Comparison of ENCODE assay signal across 31 cellular contexts in the genomic region with DNA sequence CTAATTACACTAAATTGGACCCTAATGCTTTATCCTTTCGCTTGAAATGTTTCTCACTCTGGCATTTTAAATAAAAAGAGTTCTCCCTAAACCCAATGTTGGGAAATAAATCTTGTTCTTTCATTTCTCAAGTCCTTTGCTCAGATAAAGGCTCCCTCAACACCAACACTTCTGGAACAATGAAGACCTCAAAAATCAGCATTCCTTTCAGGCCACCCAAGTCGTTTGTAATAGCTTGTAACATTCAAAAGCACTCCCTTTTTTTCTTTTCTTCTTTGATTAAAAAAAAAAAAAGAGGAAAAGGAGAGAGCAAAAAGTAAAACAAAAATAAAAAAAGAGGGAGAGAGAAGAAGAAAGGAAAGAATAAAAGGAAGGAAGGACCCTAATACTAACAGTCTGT. TPM values are rescaled to one million over a fixed set of nuclear protein-coding genes. Genes with fewer than 3 reads are reported as not detected.
"Had no signal": no experiment of that assay in that cellular context is flagged by ENCODE, and none has a peak within 500 bp of the region (broad histone marks: within the 10 kb centered on the region; RNA-seq: fewer than 3 reads in every experiment).

No MANE protein-coding gene starts in this region.

- H3K27ac ChIP-seq: ascending aorta, cardiac muscle cell, colonic mucosa, neural progenitor cell, right atrium auricular region, thoracic aorta, upper lobe of left lung had no signal

- H3K4me3 ChIP-seq: ascending aorta, cardiac muscle cell, colonic mucosa, neural progenitor cell, right atrium auricular region, smooth muscle cell, thoracic aorta, upper lobe of left lung had no signal

- H2AFZ ChIP-seq: neural progenitor cell had no signal

- H3K4me1 ChIP-seq: ascending aorta, colonic mucosa, right atrium auricular region, upper lobe of left lung had no signal

- H3K27me3 Mint-ChIP-seq: activated B cell treated with CpG ODN at 0.5 μM for 24 hours; brain; effector memory CD8-positive, alpha-beta T cell; naive thymus-derived CD4-positive, alpha-beta T cell had no signal

- H3K4me3 Mint-ChIP-seq: activated B cell treated with CpG ODN at 0.5 μM for 24 hours; activated T-cell treated with anti-CD3 and anti-CD28 coated beads, Interleukin-2, amount 50 U/mL, for 72 hours; brain; effector memory CD8-positive, alpha-beta T cell; naive thymus-derived CD4-positive, alpha-beta T cell; neural progenitor cell; T-helper 2 cell treated with Interferon-gamma antibody and Interleukin-4, amounts not matched to agents 5 μg/mL and 100 μg/mL, for 36 hours had no signal

- H3K27me3 ChIP-seq: ascending aorta, cardiac muscle cell, colonic mucosa, neural progenitor cell, right atrium auricular region, upper lobe of left lung had no signal

- H3K9ac ChIP-seq: neural progenitor cell had no signal

- H3K36me3 ChIP-seq: ascending aorta, cardiac muscle cell, colonic mucosa, neural progenitor cell, right atrium auricular region, thoracic aorta, upper lobe of left lung had no signal

- H3K9me3 ChIP-seq: ascending aorta, colonic mucosa, right atrium auricular region, thoracic aorta, upper lobe of left lung had no signal

- H3K27ac Mint-ChIP-seq: activated B cell treated with CpG ODN at 0.5 μM for 24 hours; activated naive CD4-positive, alpha-beta T cell treated with anti-CD3 and anti-CD28 coated beads, Interleukin-2, amount 50 U/mL, for 72 hours; activated T-cell treated with anti-CD3 and anti-CD28 coated beads, Interleukin-2, amount 50 U/mL, for 72 hours; neural progenitor cell; T-helper 2 cell treated with Interferon-gamma antibody and Interleukin-4, amounts not matched to agents 5 μg/mL and 100 μg/mL, for 36 hours had no signal

- DNase-seq: activated B cell treated with CpG ODN at 0.5 μM for 24 hours; activated CD4-positive, alpha-beta T cell treated with anti-CD3 and anti-CD28 coated beads, Interleukin-2, amount 50 U/mL, for 4 hours; activated naive CD4-positive, alpha-beta T cell; activated T-cell treated with anti-CD3 and anti-CD28 coated beads for 4 hours; activated T-cell treated with anti-CD3 and anti-CD28 coated beads, Interleukin-2, amount 50 U/mL, for 72 hours; cerebellar nuclear complex; colonic mucosa; effector memory CD8-positive, alpha-beta T cell; foreskin fibroblast; hippocampal formation; left cardiac atrium; left ventricle myocardium superior; naive thymus-derived CD4-positive, alpha-beta T cell; occipital lobe; stimulated activated CD4-positive, alpha-beta T cell treated with anti-CD3 and anti-CD28 coated beads, Interleukin-1b, Interleukin-23, amount 100 ng/mL, for 48 hours; stimulated activated naive CD4-positive, alpha-beta T cell; upper lobe of left lung had no signal

- FAIRE-seq: endothelial cell of umbilical vein, keratinocyte had no signal

- H3K9me3 Mint-ChIP-seq: activated B cell treated with CpG ODN at 0.5 μM for 24 hours; activated naive CD4-positive, alpha-beta T cell treated with anti-CD3 and anti-CD28 coated beads, Interleukin-2, amount 50 U/mL, for 72 hours; activated T-cell treated with anti-CD3 and anti-CD28 coated beads, Interleukin-2, amount 50 U/mL, for 72 hours; brain; effector memory CD8-positive, alpha-beta T cell; naive thymus-derived CD4-positive, alpha-beta T cell; neural progenitor cell; T-helper 2 cell treated with Interferon-gamma antibody and Interleukin-4, amounts not matched to agents 5 μg/mL and 100 μg/mL, for 36 hours had no signal

- ATAC-seq: activated naive CD4-positive, alpha-beta T cell treated with anti-CD3 and anti-CD28 coated beads, Interleukin-2, amount 50 U/mL, for 72 hours; activated T-cell treated with anti-CD3 and anti-CD28 coated beads, Interleukin-2, amount 50 U/mL, for 72 hours; effector memory CD8-positive, alpha-beta T cell; left cardiac atrium; left ventricle myocardium superior; naive thymus-derived CD4-positive, alpha-beta T cell had no signal

- H3K4me1 Mint-ChIP-seq: activated B cell treated with CpG ODN at 0.5 μM for 24 hours, neural progenitor cell had no signal

- H3K4me2 ChIP-seq: neural progenitor cell, smooth muscle cell had no signal

RNA-seq across cellular contexts. Expression of gene FOXJ1, which starts 23.3 kb away (rescaled TPM):
- total RNA-seq: ascending aorta, endothelial cell of umbilical vein, fibroblast of lung, left cardiac atrium, left ventricle myocardium superior, lung microvascular endothelial cell, pulmonary artery endothelial cell, right atrium auricular region, smooth muscle cell, thoracic aorta had no signal
- polyA plus RNA-seq: endothelial cell of umbilical vein, fibroblast of lung, smooth muscle cell had no signal
